In genomic region chr12:106754331-106754730, GRCh38 we compare ENCODE assay signal across 1 cellular context.
TF ChIP-seq lines count a peak whose summit lies in the region.

No MANE protein-coding gene starts in this region.

TF ChIP-seq in GM12878, 131 proteins besides CTCF, POLR2A, EP300 and RAD21:
- no peak for TF ChIP-seq YY1 (IDR thresholded peaks at IDR 0.05; ENCODE audit: low read depth, low read length)
- 0 out of 2 replicates have a peak, but pooled peaks have one; percentile 41 for TF ChIP-seq SPI1 (IDR thresholded peaks at IDR 0.05; ENCODE audit: borderline replicate concordance, insufficient read depth, low read depth, low read length)
